ENCODE assay signal across 8 cellular contexts in genomic region chr12:113462117-113462774, GRCh38. TPM values are rescaled to one million over a fixed set of nuclear protein-coding genes. Genes with fewer than 3 reads are reported as not detected.
DNase-seq lines count a peak whose midpoint lies in the region; ATAC-seq and TF ChIP-seq lines count a peak whose summit lies in the region.

No MANE protein-coding gene starts in this region.

- H3K4ac ChIP-seq in mesendoderm (ENCODE audit: low read depth, low read length), result no peak overlapping the region

- H2BK120ac ChIP-seq in mesendoderm (ENCODE audit: low read depth, low read length), result no peak overlapping the region

- H3K4me3 ChIP-seq in BE2C (ENCODE audit: low read depth, low read length), result peak overlapping the region; percentile 41; the same call in 1 of the 2 replicates
- H3K4me3 ChIP-seq in HEK293 (ENCODE audit: low read depth, low read length), result no peak overlapping the region
- H3K4me3 ChIP-seq in mesendoderm (ENCODE audit: low read length), result no peak overlapping the region

- no peak overlapping the region for H3K4me2 ChIP-seq in mesendoderm (ENCODE audit: low read length)

- H3K9me3 ChIP-seq in BE2C (no peaks in the 10 kb centered on the region), HEK293 (ENCODE audit: control insufficient read depth, insufficient read depth, low read depth, low read length) (no peaks in the 10 kb centered on the region)

- no peaks in the 10 kb centered on the region for H3K4me1 ChIP-seq in BE2C
- no peaks in the 10 kb centered on the region for H3K4me1 ChIP-seq in HEK293 (ENCODE audit: control insufficient read depth, insufficient read depth, low read length)
- no peaks in the 10 kb centered on the region for H3K4me1 ChIP-seq in mesendoderm (ENCODE audit: control insufficient read depth, low read depth, low read length)

- peak overlapping the region; percentile 53 for H3K4me3 Mint-ChIP-seq in activated CD4-positive, alpha-beta memory T cell treated with anti-CD3 and anti-CD28 coated beads, Interleukin-2, amount 10 ng/mL, durations not matched to agents 7 days and 5 days

- H3K4me1 Mint-ChIP-seq in activated CD4-positive, alpha-beta memory T cell treated with anti-CD3 and anti-CD28 coated beads, Interleukin-2, amount 10 ng/mL, durations not matched to agents 7 days and 5 days, result peaks cover 23% of the 10 kb centered on the region

- no peak overlapping the region for H3K9ac ChIP-seq in mesendoderm (ENCODE audit: low read length)

- H3K36me3 Mint-ChIP-seq in activated CD4-positive, alpha-beta memory T cell treated with anti-CD3 and anti-CD28 coated beads, Interleukin-2, amount 10 ng/mL, durations not matched to agents 7 days and 5 days (ENCODE audit: low read depth), result peaks cover 8% of the 10 kb centered on the region

- WGBS in mesendoderm (ENCODE audit: extremely low coverage, insufficient coverage, low lambda C conversion rate), result no CpG with 5 or more reads among the region's 25 CpGs

- no peaks in the 10 kb centered on the region for H3K79me1 ChIP-seq in mesendoderm (ENCODE audit: low read length)

- CTCF ChIA-PET in HEK293 (lab: Yijun Ruan, JAX), result interaction anchor here (0.5 to 2.1 kb wide), 29 partner anchors 9 to 1449 kb away, joined by 3 to 28 read pairs (median 4); no protein-coding TSS in a partner anchor
- CTCF ChIA-PET in activated CD4-positive, alpha-beta memory T cell treated with anti-CD3 and anti-CD28 coated beads, Interleukin-2, amount 10 ng/mL, durations not matched to agents 7 days and 5 days (lab: Charles Lee), result interaction anchor here (0.8 to 1.4 kb wide), 5 partner anchors 13 to 450 kb away, joined by 3 to 4 read pairs (median 4); no protein-coding TSS in a partner anchor

- no peak overlapping the region for H3K56ac ChIP-seq in mesendoderm (ENCODE audit: low read length)

- no peaks in the 10 kb centered on the region for H3K9me3 Mint-ChIP-seq in activated CD4-positive, alpha-beta memory T cell treated with anti-CD3 and anti-CD28 coated beads, Interleukin-2, amount 10 ng/mL, durations not matched to agents 7 days and 5 days

- H3K27ac ChIP-seq in HEK293 (ENCODE audit: extremely low read depth, low read depth, low read length) (no peak overlapping the region), mesendoderm (ENCODE audit: low read depth, low read length) (no peak overlapping the region)

- POLR2A ChIA-PET in HEK293 (lab: Yijun Ruan, JAX), result no interaction called here
- POLR2A ChIA-PET in activated CD4-positive, alpha-beta memory T cell treated with anti-CD3 and anti-CD28 coated beads, Interleukin-2, amount 10 ng/mL, durations not matched to agents 7 days and 5 days (lab: Charles Lee), result no interaction called here

- peaks cover 71% of the 10 kb centered on the region for H3K27me3 Mint-ChIP-seq in activated CD4-positive, alpha-beta memory T cell treated with anti-CD3 and anti-CD28 coated beads, Interleukin-2, amount 10 ng/mL, durations not matched to agents 7 days and 5 days

- no peak overlapping the region for H4K5ac ChIP-seq in mesendoderm (ENCODE audit: low read length)

- H4K8ac ChIP-seq in mesendoderm (ENCODE audit: low read depth, low read length), result no peak overlapping the region

- TF ChIP-seq CTCF in BE2C (IDR thresholded peaks at IDR 0.05; ENCODE audit: low read depth, low read length) (peak; percentile 91), HEK293 (tag by site-specific recombination; IDR thresholded peaks at IDR 0.05) (peak; percentile 73)

- H3K27me3 ChIP-seq in BE2C (peaks cover 69% of the 10 kb centered on the region), mesendoderm (ENCODE audit: insufficient read depth, low read length, poor library complexity) (peaks cover 44% of the 10 kb centered on the region)

- H3K36me3 ChIP-seq in BE2C, result no peaks in the 10 kb centered on the region
- H3K36me3 ChIP-seq in HEK293 (ENCODE audit: control insufficient read depth in 2 of 2, insufficient read depth in 1 of 2, low read length in 2 of 2), result no peaks in the 10 kb centered on the region
- no peaks in the 10 kb centered on the region for H3K36me3 ChIP-seq in mesendoderm (ENCODE audit: control insufficient read depth, insufficient read depth, low read length)

- no peak overlapping the region for H2BK15ac ChIP-seq in mesendoderm (replicated peaks; ENCODE audit: low read depth)

- H3K23ac ChIP-seq in mesendoderm (ENCODE audit: low read length), result no peak overlapping the region

- no peak overlapping the region for H2AK5ac ChIP-seq in mesendoderm (ENCODE audit: low read length)

- no peak for ATAC-seq in HG02759 (IDR thresholded peaks at IDR 0.05; ENCODE audit: unreplicated experiment)

- H3K27ac Mint-ChIP-seq in activated CD4-positive, alpha-beta memory T cell treated with anti-CD3 and anti-CD28 coated beads, Interleukin-2, amount 10 ng/mL, durations not matched to agents 7 days and 5 days, result peak overlapping the region; percentile 70

- DNase-seq in BE2C (peak; percentile 89), NCI-H748 treated with DMSO at 0.1 percent for 48 hours (lab: John Stamatoyannopoulos, UW) (peak; percentile 79), mesendoderm (peak; percentile 82)
- DNase-seq in activated CD4-positive, alpha-beta memory T cell treated with anti-CD3 and anti-CD28 coated beads, Interleukin-2, amount 10 ng/mL, durations not matched to agents 7 days and 5 days, result peak; percentile 67
- DNase-seq in effector CD8-positive, alpha-beta T cell (lab: John Stamatoyannopoulos, UW), result peak; percentile 37
- peak; percentile 25 to 48 for DNase-seq in stimulated activated CD8-positive, alpha-beta memory T cell treated with anti-CD3 and anti-CD28 coated beads, Interleukin-15, amount 100 ng/mL, for 48 hours (ENCODE audit: low read depth in 2 of 2)

- H2BK5ac ChIP-seq in mesendoderm (ENCODE audit: low read length), result no peak overlapping the region

- no peak overlapping the region for H3K18ac ChIP-seq in mesendoderm (ENCODE audit: low read length)

- H3K79me2 ChIP-seq in mesendoderm (ENCODE audit: control insufficient read depth, insufficient read depth, low read length), result no peaks in the 10 kb centered on the region

TF ChIP-seq in HEK293, 187 proteins besides CTCF, POLR2A, EP300 and RAD21 (continues in another document):
- TF ChIP-seq ZBTB17 (tag by site-specific recombination; IDR thresholded peaks at IDR 0.05) (0 out of 2 replicates have a peak, but pooled peaks have one; percentile 18), SETDB1 (IDR thresholded peaks at IDR 0.05; ENCODE audit: insufficient read length, low read length) (no peak), ZEB2 (tag by site-specific recombination; IDR thresholded peaks at IDR 0.05) (peak; percentile 61), ZNF121 (tag by site-specific recombination; IDR thresholded peaks at IDR 0.05) (no peak), HOXC10 (CRISPR knock-in tag; IDR thresholded peaks at IDR 0.05) (no peak), ZIC2 (tag by site-specific recombination; IDR thresholded peaks at IDR 0.05) (no peak), ZBTB26 (tag by site-specific recombination; optimal IDR thresholded peaks at IDR 0.05) (peak; percentile 18)
- TF ChIP-seq, protein P1, sequence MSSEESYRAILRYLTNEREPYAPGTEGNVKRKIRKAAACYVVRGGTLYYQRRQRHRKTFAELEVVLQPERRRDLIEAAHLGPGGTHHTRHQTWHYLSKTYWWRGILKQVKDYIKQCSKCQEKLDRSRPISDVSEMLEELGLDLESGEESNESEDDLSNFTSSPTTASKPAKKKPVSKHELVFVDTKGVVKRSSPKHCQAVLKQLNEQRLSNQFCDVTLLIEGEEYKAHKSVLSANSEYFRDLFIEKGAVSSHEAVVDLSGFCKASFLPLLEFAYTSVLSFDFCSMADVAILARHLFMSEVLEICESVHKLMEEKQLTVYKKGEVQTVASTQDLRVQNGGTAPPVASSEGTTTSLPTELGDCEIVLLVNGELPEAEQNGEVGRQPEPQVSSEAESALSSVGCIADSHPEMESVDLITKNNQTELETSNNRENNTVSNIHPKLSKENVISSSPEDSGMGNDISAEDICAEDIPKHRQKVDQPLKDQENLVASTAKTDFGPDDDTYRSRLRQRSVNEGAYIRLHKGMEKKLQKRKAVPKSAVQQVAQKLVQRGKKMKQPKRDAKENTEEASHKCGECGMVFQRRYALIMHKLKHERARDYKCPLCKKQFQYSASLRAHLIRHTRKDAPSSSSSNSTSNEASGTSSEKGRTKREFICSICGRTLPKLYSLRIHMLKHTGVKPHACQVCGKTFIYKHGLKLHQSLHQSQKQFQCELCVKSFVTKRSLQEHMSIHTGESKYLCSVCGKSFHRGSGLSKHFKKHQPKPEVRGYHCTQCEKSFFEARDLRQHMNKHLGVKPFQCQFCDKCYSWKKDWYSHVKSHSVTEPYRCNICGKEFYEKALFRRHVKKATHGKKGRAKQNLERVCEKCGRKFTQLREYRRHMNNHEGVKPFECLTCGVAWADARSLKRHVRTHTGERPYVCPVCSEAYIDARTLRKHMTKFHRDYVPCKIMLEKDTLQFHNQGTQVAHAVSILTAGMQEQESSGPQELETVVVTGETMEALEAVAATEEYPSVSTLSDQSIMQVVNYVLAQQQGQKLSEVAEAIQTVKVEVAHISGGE (tag by site-specific recombination; conservative IDR thresholded peaks at IDR 0.05; ENCODE audit: low read depth), result 0 out of 2 replicates have a peak, but pooled peaks have one; percentile 11

RNA-seq across cellular contexts. Expression of gene LHX5, which starts 9.4 kb away (rescaled TPM):
- not detected for polyA plus RNA-seq in BE2C (2012; ENCODE audit: insufficient read depth, insufficient read length, low read depth)
- not detected for total RNA-seq in activated CD4-positive, alpha-beta memory T cell treated with anti-CD3 and anti-CD28 coated beads, Interleukin-2, amount 10 ng/mL, durations not matched to agents 7 days and 5 days
- polyA plus RNA-seq in mesendoderm (2013, experiment 1 of 2), result not detected
- 0.03 TPM for polyA plus RNA-seq in mesendoderm (2013, experiment 2 of 2)

RNA-seq across cellular contexts. Expression of gene SDSL, which starts 40.1 kb away (rescaled TPM):
- 54.5 TPM for polyA plus RNA-seq in BE2C (2012; ENCODE audit: insufficient read depth, insufficient read length, low read depth)
- total RNA-seq in activated CD4-positive, alpha-beta memory T cell treated with anti-CD3 and anti-CD28 coated beads, Interleukin-2, amount 10 ng/mL, durations not matched to agents 7 days and 5 days, result not detected
- 0.31 TPM for polyA plus RNA-seq in mesendoderm (2013, experiment 1 of 2)
- 0.29 TPM for polyA plus RNA-seq in mesendoderm (2013, experiment 2 of 2)

RNA-seq across cellular contexts. Expression of gene SDS, which starts 58.6 kb away (rescaled TPM):
- polyA plus RNA-seq in BE2C (2012; ENCODE audit: insufficient read depth, insufficient read length, low read depth), result 0.74 TPM
- total RNA-seq in activated CD4-positive, alpha-beta memory T cell treated with anti-CD3 and anti-CD28 coated beads, Interleukin-2, amount 10 ng/mL, durations not matched to agents 7 days and 5 days, result not detected
- not detected for polyA plus RNA-seq in mesendoderm (2013, experiment 1 of 2)
- not detected for polyA plus RNA-seq in mesendoderm (2013, experiment 2 of 2)

Comparison
In these comparisons a context has a peak if more than half of its experiments do, and no peak if none do; other contexts are left out.
1. DNase-seq: peak in every context shown above with its lines; median percentile 89 in BE2C; 82 in mesendoderm; 79 in NCI-H748 treated with DMSO at 0.1 percent for 48 hours; 67 in activated CD4-positive, alpha-beta memory T cell treated with anti-CD3 and anti-CD28 coated beads, Interleukin-2, amount 10 ng/mL, durations not matched to agents 7 days and 5 days; 37 in effector CD8-positive, alpha-beta T cell; 36 in stimulated activated CD8-positive, alpha-beta memory T cell treated with anti-CD3 and anti-CD28 coated beads, Interleukin-15, amount 100 ng/mL, for 48 hours.